9 cellular contexts compared by ENCODE assay signal in the genomic region with DNA sequence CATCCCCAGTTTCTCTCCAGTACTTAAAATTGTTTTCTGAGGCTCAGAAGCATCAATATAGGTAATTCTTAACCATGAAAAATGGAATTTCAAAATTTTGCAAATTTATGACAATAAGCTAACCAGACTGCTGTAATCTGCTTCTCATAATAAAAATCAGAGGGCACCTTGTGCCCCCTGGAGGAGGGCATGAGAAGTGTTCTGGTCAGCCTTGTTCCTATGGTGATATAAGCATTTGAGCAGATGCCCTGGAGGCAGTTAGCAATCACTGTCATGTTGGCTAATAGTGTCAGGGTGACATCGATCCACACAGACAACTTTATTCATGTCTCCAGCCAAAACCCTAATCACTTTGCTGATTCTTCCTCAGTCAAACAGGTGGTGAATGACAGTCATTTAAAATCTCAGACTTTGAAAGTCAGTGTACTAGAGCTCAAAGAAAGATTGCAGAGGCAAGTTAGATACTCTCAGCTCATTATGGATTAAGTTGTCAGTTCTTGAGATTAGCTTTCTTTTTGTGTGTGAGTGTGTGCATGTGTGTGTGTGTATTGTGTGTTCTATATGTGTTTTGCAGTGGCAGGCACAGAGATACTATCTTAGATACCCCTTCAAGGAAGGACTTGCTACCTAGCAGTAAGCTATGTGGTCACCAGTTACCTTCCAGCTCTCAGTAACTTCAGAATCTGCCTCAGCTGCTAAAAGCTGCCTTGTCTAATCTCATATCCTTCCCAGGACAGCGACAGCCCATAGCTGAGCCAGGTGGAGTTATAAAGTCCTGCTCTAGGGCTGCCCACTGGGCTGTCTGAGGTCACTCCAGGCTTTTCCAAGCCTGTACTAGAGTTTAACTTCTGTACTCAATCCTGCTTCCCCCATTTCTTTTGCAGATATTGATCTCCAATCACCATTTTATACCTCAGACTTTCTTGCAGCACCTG.
DNase-seq lines count a peak whose midpoint lies in the region; ATAC-seq and TF ChIP-seq lines count a peak whose summit lies in the region.
"Had no signal": no experiment of that assay in that cellular context is flagged by ENCODE, and none has a peak within 500 bp of the region (broad histone marks: within the 10 kb centered on the region; RNA-seq: fewer than 3 reads in every experiment).

No MANE protein-coding gene starts in this region.

- ATAC-seq in gastrocnemius medialis: no peak
- ATAC-seq in natural killer cell: no peak

- no peaks in the 10 kb centered on the region for H3K36me3 Mint-ChIP-seq in activated naive CD8-positive, alpha-beta T cell treated with anti-CD3 and anti-CD28 coated beads for 36 hours
- H3K36me3 Mint-ChIP-seq in nephron progenitor cell (ENCODE audit: low read depth) (no peaks in the 10 kb centered on the region), natural killer cell (no peaks in the 10 kb centered on the region)

- no peak overlapping the region for H3K27ac Mint-ChIP-seq in activated naive CD8-positive, alpha-beta T cell treated with anti-CD3 and anti-CD28 coated beads for 36 hours
- H3K27ac Mint-ChIP-seq in nephron progenitor cell (no peak overlapping the region), natural killer cell (no peak overlapping the region)
- H3K27ac Mint-ChIP-seq: B cell had no signal

- peak; percentile 49 for DNase-seq in NCI-H2171 treated with DMSO at 0.1 percent for 48 hours (lab: John Stamatoyannopoulos, UW)
- no peak for DNase-seq in NCI-H2171 (lab: John Stamatoyannopoulos, UW)
- DNase-seq in LoVo (ENCODE audit: low spot score): peak; percentile 9
- peak; percentile 2 for DNase-seq in activated naive CD8-positive, alpha-beta T cell treated with anti-CD3 and anti-CD28 coated beads for 36 hours
- peak; percentile 22 for DNase-seq in nephron progenitor cell
- no peak for DNase-seq in uterus
- no peak for DNase-seq in gastrocnemius medialis
- DNase-seq in natural killer cell: no peak

- H3K27ac ChIP-seq in uterus (no peak overlapping the region), gastrocnemius medialis (no peak overlapping the region)

- no peaks in the 10 kb centered on the region for H3K27me3 Mint-ChIP-seq in activated naive CD8-positive, alpha-beta T cell treated with anti-CD3 and anti-CD28 coated beads for 36 hours
- H3K27me3 Mint-ChIP-seq in nephron progenitor cell (ENCODE audit: low read depth, poor library complexity) (peaks cover 4% of the 10 kb centered on the region), natural killer cell (ENCODE audit: low read depth in 2 of 2) (no peaks in the 10 kb centered on the region)
- H3K27me3 Mint-ChIP-seq: B cell had no signal

- no peaks in the 10 kb centered on the region for H3K36me3 ChIP-seq in uterus
- H3K36me3 ChIP-seq in gastrocnemius medialis: no peaks in the 10 kb centered on the region

- H3K4me3 Mint-ChIP-seq in activated naive CD8-positive, alpha-beta T cell treated with anti-CD3 and anti-CD28 coated beads for 36 hours: no peak overlapping the region
- H3K4me3 Mint-ChIP-seq in nephron progenitor cell (no peak overlapping the region), natural killer cell (no peak overlapping the region)
- H3K4me3 Mint-ChIP-seq: B cell had no signal

- no peak overlapping the region for H3K4me3 ChIP-seq in uterus
- no peak overlapping the region for H3K4me3 ChIP-seq in gastrocnemius medialis

- no peaks in the 10 kb centered on the region for H3K4me1 ChIP-seq in uterus
- H3K4me1 ChIP-seq in gastrocnemius medialis: no peaks in the 10 kb centered on the region

- TF ChIP-seq CTCF in nephron progenitor cell (IDR thresholded peaks at IDR 0.05) (peak; percentile 51), uterus (IDR thresholded peaks at IDR 0.05) (peak in 1 of 4 experiments; percentile 15), gastrocnemius medialis (IDR thresholded peaks at IDR 0.05 in 4 of 5, conservative IDR thresholded peaks at IDR 0.05 in 1 of 5) (no peak), natural killer cell (IDR thresholded peaks at IDR 0.05) (no peak)

- H3K27me3 ChIP-seq in uterus (no peaks in the 10 kb centered on the region), gastrocnemius medialis (no peaks in the 10 kb centered on the region)

- no peaks in the 10 kb centered on the region for H3K9me3 Mint-ChIP-seq in activated naive CD8-positive, alpha-beta T cell treated with anti-CD3 and anti-CD28 coated beads for 36 hours
- H3K9me3 Mint-ChIP-seq in nephron progenitor cell (no peaks in the 10 kb centered on the region), natural killer cell (peaks cover 3 to 4% of the 10 kb centered on the region in 2 donors)

- H3K4me1 Mint-ChIP-seq in activated naive CD8-positive, alpha-beta T cell treated with anti-CD3 and anti-CD28 coated beads for 36 hours: no peaks in the 10 kb centered on the region
- H3K4me1 Mint-ChIP-seq in nephron progenitor cell (peaks cover 5% of the 10 kb centered on the region), natural killer cell (no peaks in the 10 kb centered on the region)
- H3K4me1 Mint-ChIP-seq: B cell had no signal

- H3K9me3 ChIP-seq in uterus (no peaks in the 10 kb centered on the region), gastrocnemius medialis (no peaks in the 10 kb centered on the region)

- intact Hi-C loops in uterus (cut with DNase I; ENCODE audit: low total_unique reads) (no loop called here), gastrocnemius medialis (cut with DNase I; ENCODE audit: low total_unique reads) (no loop called here), natural killer cell (cut with micrococcal nuclease) (no loop called here)

- TF ChIP-seq POLR2A in uterus (IDR thresholded peaks at IDR 0.05): no peak
- no peak for TF ChIP-seq POLR2A in gastrocnemius medialis (IDR thresholded peaks at IDR 0.05)

- in situ Hi-C loops in gastrocnemius medialis (cut with MboI; ENCODE audit: low sequenced_read_pairs in 4 of 4): no loop called here

Comparison
In these comparisons a context has a peak if more than half of its experiments do, and no peak if none do; other contexts are left out.
1. DNase-seq: peak in NCI-H2171 treated with DMSO at 0.1 percent for 48 hours (single experiment), LoVo (single experiment), activated naive CD8-positive, alpha-beta T cell treated with anti-CD3 and anti-CD28 coated beads for 36 hours (single experiment) and nephron progenitor cell (single experiment); none in NCI-H2171 (single experiment), uterus (0 of 2), gastrocnemius medialis (0 of 2) and natural killer cell (single experiment).